8 cellular contexts compared by ENCODE assay signal in genomic region chr22:39242389-39242808, GRCh38. TPM values are rescaled to one million over a fixed set of nuclear protein-coding genes. Genes with fewer than 3 reads are reported as not detected.
DNase-seq lines count a peak whose midpoint lies in the region; ATAC-seq and TF ChIP-seq lines count a peak whose summit lies in the region.

No MANE protein-coding gene starts in this region.

- H2AFZ ChIP-seq in GM23248 = no peak overlapping the region
- no peak overlapping the region for H2AFZ ChIP-seq in smooth muscle cell (ENCODE audit: low read depth)

- intact Hi-C loops in ascending aorta (cut with DNase I) = no loop called here

- H3K27me3 ChIP-seq in GM23248 (replicated peaks; ENCODE audit: insufficient read depth) (peaks cover 38% of the 10 kb centered on the region), ascending aorta (peaks cover 4% of the 10 kb centered on the region), iPS-20b (ENCODE audit: insufficient read depth, low read length) (peaks cover 97% of the 10 kb centered on the region), smooth muscle cell (ENCODE audit: low read depth) (peaks cover 60% of the 10 kb centered on the region)

- H3K4me3 ChIP-seq in GM23248 (peak overlapping the region; percentile 51; the same call in 1 of the 2 replicates), ascending aorta (peak overlapping the region; percentile 48 to 66), iPS-20b (ENCODE audit: low read length) (peak overlapping the region; percentile 69; the same call in 1 of the 2 replicates), smooth muscle cell (peak overlapping the region; percentile 56)

- TF ChIP-seq CTCF in ascending aorta (IDR thresholded peaks at IDR 0.05) (no peak), smooth muscle cell (IDR thresholded peaks at IDR 0.05; ENCODE audit: borderline replicate concordance, insufficient read depth, poor library complexity, severe bottlenecking) (no peak)

- 1% methylated on average over 27 of the region's 54 CpGs; no CpG with 5 or more reads in 1 of the 2 experiments for WGBS in GM23248 (ENCODE audit: low coverage in 1 of 2, low lambda C conversion rate in 2 of 2, missing lambda C conversion rate in 2 of 2), 2 experiments
- 2% methylated on average over 35 of the region's 54 CpGs for WGBS in smooth muscle cell (ENCODE audit: low lambda C conversion rate)

- H3K27ac ChIP-seq in GM23248 (no peak overlapping the region), ascending aorta (no peak overlapping the region), iPS-20b (ENCODE audit: low read length) (no peak overlapping the region), smooth muscle cell (ENCODE audit: low read depth) (no peak overlapping the region)

- no peak overlapping the region for H3K9ac ChIP-seq in GM23248
- H3K9ac ChIP-seq in iPS-20b (ENCODE audit: low read depth, low read length) = no peak overlapping the region
- no peak overlapping the region for H3K9ac ChIP-seq in smooth muscle cell (ENCODE audit: low read depth)

- H3K9me2 ChIP-seq in GM23248 (ENCODE audit: insufficient read depth) = no peaks in the 10 kb centered on the region

- H4K20me1 ChIP-seq in GM23248 (ENCODE audit: insufficient read depth) (no peaks in the 10 kb centered on the region), smooth muscle cell (ENCODE audit: low read depth) (no peaks in the 10 kb centered on the region)

- H3F3A ChIP-seq in GM23248 (ENCODE audit: insufficient read depth) (no peaks in the 10 kb centered on the region), smooth muscle cell (ENCODE audit: low read depth) (no peaks in the 10 kb centered on the region)

- DNase-seq in GM23248 = no peak
- no peak for DNase-seq in ascending aorta (ENCODE audit: low spot score in 2 of 2)
- DNase-seq in smooth muscle cell (lab: John Stamatoyannopoulos, UW; ENCODE audit: unreplicated experiment) = no peak
- DNase-seq in pons (ENCODE audit: low spot score) = no peak
- no peak for DNase-seq in mesenteric fat pad (ENCODE audit: low spot score)
- DNase-seq in retina = no peak

- no peaks in the 10 kb centered on the region for H3K79me2 ChIP-seq in GM23248 (ENCODE audit: insufficient read depth)
- H3K79me2 ChIP-seq in smooth muscle cell (ENCODE audit: low read depth) = no peaks in the 10 kb centered on the region

- H3K4me1 ChIP-seq in GM23248 (ENCODE audit: insufficient read depth) = peaks cover 12% of the 10 kb centered on the region; the same call in 1 of the 2 replicates
- peaks cover 21 to 24% of the 10 kb centered on the region in 2 donors for H3K4me1 ChIP-seq in ascending aorta
- H3K4me1 ChIP-seq in iPS-20b (ENCODE audit: insufficient read depth, low read length) = peaks cover 14% of the 10 kb centered on the region
- peaks cover 24% of the 10 kb centered on the region for H3K4me1 ChIP-seq in smooth muscle cell (ENCODE audit: low read depth)

- no peak for ATAC-seq in GM21786 (IDR thresholded peaks at IDR 0.05; ENCODE audit: unreplicated experiment)

- H3K36me3 ChIP-seq in GM23248 (ENCODE audit: low read depth) = no peaks in the 10 kb centered on the region
- no peaks in the 10 kb centered on the region for H3K36me3 ChIP-seq in ascending aorta
- H3K36me3 ChIP-seq in iPS-20b (ENCODE audit: insufficient read depth, low read depth, low read length) = no peaks in the 10 kb centered on the region
- H3K36me3 ChIP-seq in smooth muscle cell (ENCODE audit: low read depth) = no peaks in the 10 kb centered on the region

- H3K9me3 ChIP-seq in GM23248 (ENCODE audit: low read depth) (no peaks in the 10 kb centered on the region), ascending aorta (no peaks in the 10 kb centered on the region), iPS-20b (ENCODE audit: insufficient read depth, low read depth, low read length) (no peaks in the 10 kb centered on the region), smooth muscle cell (replicated peaks; ENCODE audit: low read depth) (no peaks in the 10 kb centered on the region)

- in situ Hi-C loops in GM23248 (cut with MboI) = no loop called here

- H3K4me2 ChIP-seq in GM23248 (ENCODE audit: unreplicated experiment) (no peak overlapping the region), smooth muscle cell (peak overlapping the region; percentile 88)

RNA-seq across cellular contexts. Expression of gene PDGFB, which starts 2.4 kb away (rescaled TPM):
- total RNA-seq in GM23248 (2014; rRNA removed; shearing (Covaris generic)) = not detected in 2 replicates
- polyA plus RNA-seq in GM23248 (2016; fragmentation: Nextera tagmentation; extraction: Ambion mirVana) = 0.14 and 0.49 TPM in 2 replicates
- total RNA-seq in ascending aorta = 8.9 TPM
- total RNA-seq in smooth muscle cell = 1.9 and 2.1 TPM in 2 replicates
- polyA plus RNA-seq in smooth muscle cell = 0.31 and 3.0 TPM in 2 replicates
- total RNA-seq in mesenteric fat pad = 38.0 TPM
